Comparison of ENCODE assay signal across 9 cellular contexts in the genomic region with DNA sequence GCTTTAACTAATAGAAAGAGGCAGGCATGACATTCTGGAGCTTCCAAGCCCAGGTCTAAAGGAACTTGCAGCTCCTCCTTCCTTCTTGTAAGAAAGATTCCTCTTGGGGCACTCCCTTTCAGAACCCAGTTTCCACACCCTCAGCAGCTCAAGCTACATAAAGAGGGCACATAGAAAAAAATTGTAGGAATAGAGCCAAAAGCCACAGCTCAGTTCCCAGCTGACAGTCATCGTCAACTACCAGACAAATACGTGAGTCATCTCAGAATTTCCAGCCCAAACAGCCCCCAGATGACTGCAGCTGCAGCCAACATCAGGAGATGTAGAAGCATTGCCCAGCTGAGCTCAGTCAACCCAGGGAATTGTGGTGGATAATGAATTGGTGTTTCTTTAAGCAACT.
DNase-seq lines count a peak whose midpoint lies in the region; ATAC-seq, FAIRE-seq and TF ChIP-seq lines count a peak whose summit lies in the region.
"Had no signal": no experiment of that assay in that cellular context is flagged by ENCODE, and none has a peak within 500 bp of the region (broad histone marks: within the 10 kb centered on the region; RNA-seq: fewer than 3 reads in every experiment).

No MANE protein-coding gene starts in this region.

- peaks cover 8% of the 10 kb centered on the region for H3K27me3 Mint-ChIP-seq in nephron progenitor cell (ENCODE audit: low read depth, poor library complexity)

- no peak for FAIRE-seq in small intestine (lab: Jason Lieb, UNC)

- no peak overlapping the region for H3K27ac ChIP-seq in small intestine (ENCODE audit: low read depth in 1 of 2, low read length in 1 of 2)

- peaks cover 36% of the 10 kb centered on the region for H3K4me1 Mint-ChIP-seq in nephron progenitor cell

- DNase-seq in HS-27A (ENCODE audit: low read depth) = peak; percentile 71
- peak; percentile 62 for DNase-seq in T1000 (lab: John Stamatoyannopoulos, UW)
- DNase-seq in foreskin melanocyte = peak; percentile 40
- peak; percentile 27 for DNase-seq in small intestine
- DNase-seq in nephron progenitor cell = no peak
- DNase-seq: activated naive CD8-positive, alpha-beta T cell treated with anti-CD3 and anti-CD28 coated beads, Interleukin-2, amount 10 ng/mL, durations not matched to agents 7 days and 5 days had no signal

- peaks cover 4% of the 10 kb centered on the region for H3K36me3 Mint-ChIP-seq in nephron progenitor cell (ENCODE audit: low read depth)

- no peak overlapping the region for H3K27ac Mint-ChIP-seq in nephron progenitor cell
- H3K27ac Mint-ChIP-seq: activated naive CD8-positive, alpha-beta T cell treated with anti-CD3 and anti-CD28 coated beads, Interleukin-2, amount 10 ng/mL, durations not matched to agents 7 days and 5 days had no signal

- no peaks in the 10 kb centered on the region for H3K36me3 ChIP-seq in small intestine (ENCODE audit: control insufficient read depth in 2 of 2, insufficient read depth in 2 of 2, low read length in 2 of 2)

- H3K4me1 ChIP-seq in small intestine (ENCODE audit: control insufficient read depth in 2 of 2, insufficient read depth in 1 of 2, low read depth in 1 of 2, low read length in 1 of 2) = no peaks in the 10 kb centered on the region

- H3K4me3 Mint-ChIP-seq in nephron progenitor cell = no peak overlapping the region
- H3K4me3 Mint-ChIP-seq: activated naive CD8-positive, alpha-beta T cell treated with anti-CD3 and anti-CD28 coated beads, Interleukin-2, amount 10 ng/mL, durations not matched to agents 7 days and 5 days had no signal

- ATAC-seq in HG02678 (IDR thresholded peaks at IDR 0.05; ENCODE audit: unreplicated experiment) (no peak), HG02759 (IDR thresholded peaks at IDR 0.05; ENCODE audit: unreplicated experiment) (no peak), HG03135 (IDR thresholded peaks at IDR 0.05; ENCODE audit: unreplicated experiment) (no peak)

- H3K9me3 ChIP-seq in small intestine (ENCODE audit: control insufficient read depth, low read depth) = no peaks in the 10 kb centered on the region

- H3K4me3 ChIP-seq in small intestine (ENCODE audit: low read depth in 1 of 2, low read length in 2 of 2) = no peak overlapping the region

- 26 to 29% (median 28%) methylated on average over 2 of the region's 2 CpGs for WGBS in small intestine, 3 donors

- H3K27me3 ChIP-seq in small intestine (ENCODE audit: control insufficient read depth in 2 of 2, insufficient read depth in 2 of 2, low read length in 2 of 2) = no peaks in the 10 kb centered on the region

- no peak for TF ChIP-seq CTCF in nephron progenitor cell (IDR thresholded peaks at IDR 0.05)

- peaks cover 23% of the 10 kb centered on the region for H3K9me3 Mint-ChIP-seq in nephron progenitor cell
